20 cellular contexts compared by ENCODE assay signal in genomic region chr2:14422426-14422825, GRCh38.
"Had no signal": no experiment of that assay in that cellular context is flagged by ENCODE, and none has a peak within 500 bp of the region (broad histone marks: within the 10 kb centered on the region; RNA-seq: fewer than 3 reads in every experiment).

No MANE protein-coding gene starts in this region.

- ATAC-seq: effector memory CD8-positive, alpha-beta T cell; left ventricle myocardium superior; stimulated activated effector memory CD8-positive, alpha-beta T cell treated with anti-CD3 and anti-CD28 coated beads, Interleukin-12 subunit alpha, Interleukin-12 subunit beta, amount 100 ng/mL, for 72 hours; upper lobe of right lung had no signal

- H3K27ac ChIP-seq: esophagus squamous epithelium, parathyroid adenoma, prostate gland, right lobe of liver, tibial artery, upper lobe of right lung, vagina had no signal

- H3K4me3 ChIP-seq: esophagus squamous epithelium, lung, prostate gland, right lobe of liver, tibial artery, upper lobe of right lung, vagina had no signal

- H3K36me3 ChIP-seq: esophagus squamous epithelium, prostate gland, right lobe of liver, tibial artery, upper lobe of right lung, vagina had no signal

- H3K9ac ChIP-seq: parathyroid adenoma had no signal

- H2AFZ ChIP-seq: parathyroid adenoma had no signal

- H3K4me1 ChIP-seq: parathyroid adenoma, prostate gland, right lobe of liver, tibial artery, upper lobe of right lung, vagina had no signal

- H3K9me3 ChIP-seq: esophagus squamous epithelium, prostate gland, right lobe of liver, tibial artery, upper lobe of right lung, vagina had no signal

- DNase-seq: effector memory CD8-positive, alpha-beta T cell; esophagus squamous epithelium; foreskin melanocyte; head of caudate nucleus; hippocampal formation; left ventricle myocardium superior; mesenchymal stem cell; naive B cell; occipital lobe; retina; right lobe of liver; stimulated activated CD4-positive, alpha-beta T cell treated with anti-CD3 and anti-CD28 coated beads, Interleukin-4, amount 100 ng/mL, for 1 hour; stimulated activated CD8-positive, alpha-beta memory T cell treated with anti-CD3 and anti-CD28 coated beads, Interleukin-4, amount 100 ng/mL, for 48 hours; tibial artery; upper lobe of right lung had no signal

- H3K27me3 ChIP-seq: esophagus squamous epithelium, right lobe of liver, tibial artery, upper lobe of right lung, vagina had no signal

- H3K79me2 ChIP-seq: parathyroid adenoma had no signal
